15 cellular contexts compared by ENCODE assay signal in genomic region chr18:62621546-62621945, GRCh38.
DNase-seq lines count a peak whose midpoint lies in the region; ATAC-seq, FAIRE-seq and TF ChIP-seq lines count a peak whose summit lies in the region.
"Had no signal": no experiment of that assay in that cellular context is flagged by ENCODE, and none has a peak within 500 bp of the region (broad histone marks: within the 10 kb centered on the region; RNA-seq: fewer than 3 reads in every experiment).

No MANE protein-coding gene starts in this region.

- H3K27me3 ChIP-seq in right lobe of liver = no peaks in the 10 kb centered on the region
- H3K27me3 ChIP-seq in HepG2 (ENCODE audit: control insufficient read depth in 1 of 2, insufficient read depth in 2 of 2, low read length in 2 of 2) = peaks cover 0 to 31% of the 10 kb centered on the region in 2 experiments; a peak in 4 of 5 replicates
- H3K27me3 ChIP-seq in vagina = no peaks in the 10 kb centered on the region
- H3K27me3 ChIP-seq in endodermal cell (ENCODE audit: control insufficient read depth, insufficient read depth, low read length, poor library complexity, severe bottlenecking) = no peaks in the 10 kb centered on the region

- CTCF ChIA-PET in HepG2 (lab: Yijun Ruan, JAX; ENCODE audit: low intra/inter-chr PET ratio, low total read pairs) = no interaction called here

- no peak for TF ChIP-seq CTCF in right lobe of liver (IDR thresholded peaks at IDR 0.05)
- no peak for TF ChIP-seq CTCF in HepG2 (CRISPR knock-in tag; IDR thresholded peaks at IDR 0.05)
- no peak for TF ChIP-seq CTCF in vagina (IDR thresholded peaks at IDR 0.05)
- no peak for TF ChIP-seq CTCF in endodermal cell (conservative IDR thresholded peaks at IDR 0.05)

- no peak overlapping the region for H2AFZ ChIP-seq in HepG2 (ENCODE audit: low read length)

- no peak overlapping the region for H3K27ac Mint-ChIP-seq in endodermal cell
- H3K27ac Mint-ChIP-seq: activated naive CD4-positive, alpha-beta T cell treated with anti-CD3 and anti-CD28 coated beads for 36 hours had no signal

- intact Hi-C loops in right lobe of liver (cut with DNase I) (no loop called here), HepG2 (cut with micrococcal nuclease; ENCODE audit: unreplicated experiment) (no loop called here), vagina (cut with DNase I) (no loop called here)

- no peaks in the 10 kb centered on the region for H3K9me3 Mint-ChIP-seq in endodermal cell
- H3K9me3 Mint-ChIP-seq: activated naive CD4-positive, alpha-beta T cell treated with anti-CD3 and anti-CD28 coated beads for 36 hours had no signal

- H3K4me3 Mint-ChIP-seq in endodermal cell = no peak overlapping the region
- H3K4me3 Mint-ChIP-seq: activated naive CD4-positive, alpha-beta T cell treated with anti-CD3 and anti-CD28 coated beads for 36 hours had no signal

- TF ChIP-seq RAD21 in HepG2 (CRISPR knock-in tag; IDR thresholded peaks at IDR 0.05) = no peak

- H3K4me1 Mint-ChIP-seq in endodermal cell = no peaks in the 10 kb centered on the region

- no peak overlapping the region for H3K9ac ChIP-seq in HepG2 (ENCODE audit: insufficient read depth, low read depth, low read length)
- H3K9ac ChIP-seq in endodermal cell (ENCODE audit: extremely low read depth, low read length, poor library complexity, severe bottlenecking) = no peak overlapping the region

- H3K36me3 Mint-ChIP-seq in endodermal cell (ENCODE audit: low read depth) = no peaks in the 10 kb centered on the region

- no peak for TF ChIP-seq EP300 in HepG2 (IDR thresholded peaks at IDR 0.05; ENCODE audit: low read depth in 2 of 2, low read length in 2 of 2)
- TF ChIP-seq EP300 in HepG2 (CRISPR knock-in tag; IDR thresholded peaks at IDR 0.05; ENCODE audit: borderline replicate concordance) = no peak

- H3K79me2 ChIP-seq in HepG2 (ENCODE audit: insufficient read depth, low read length) = no peaks in the 10 kb centered on the region

- ATAC-seq in right lobe of liver (peak; percentile 45 to 66 (median 56)), HepG2 (no peak), left lobe of liver (peak; percentile 48)
- ATAC-seq: A549 had no signal

- DNase-seq in right lobe of liver = no peak
- no peak for DNase-seq in HepG2 (ENCODE audit: low spot score)
- DNase-seq in dermis blood vessel endothelial cell = peak; percentile 44
- DNase-seq in left lobe of liver (ENCODE audit: low spot score) = no peak
- no peak for DNase-seq in vagina (ENCODE audit: extremely low spot score in 2 of 2)
- DNase-seq in endodermal cell = no peak
- no peak for DNase-seq in stimulated activated CD4-positive, alpha-beta T cell treated with anti-CD3 and anti-CD28 coated beads, Interleukin-1b, Interleukin-23, amount 100 ng/mL, for 48 hours
- DNase-seq in H4 (ENCODE audit: low spot score) = no peak
- DNase-seq: activated naive CD4-positive, alpha-beta T cell treated with anti-CD3 and anti-CD28 coated beads for 36 hours; cortex of kidney; DMS153; NCI-H187 treated with DMSO at 0.1 percent for 48 hours; NK-92 treated with Interleukin-12 subunit alpha and Interleukin-12 subunit beta, amount 100 ng/mL, for 24 hours; stimulated activated CD4-positive, alpha-beta T cell treated with anti-CD3 and anti-CD28 coated beads, Interleukin-12 subunit alpha, Interleukin-12 subunit beta, amount 100 ng/mL, for 4 hours had no signal

- H3K36me3 ChIP-seq in right lobe of liver = no peaks in the 10 kb centered on the region
- H3K36me3 ChIP-seq in HepG2 (replicated peaks in 1 of 2; ENCODE audit: control insufficient read depth in 1 of 2, insufficient read depth in 2 of 2, low read length in 2 of 2) = no peaks in the 10 kb centered on the region
- H3K36me3 ChIP-seq in vagina = no peaks in the 10 kb centered on the region
- no peaks in the 10 kb centered on the region for H3K36me3 ChIP-seq in endodermal cell (ENCODE audit: control insufficient read depth, insufficient read depth, low read length)

- peaks cover 4% of the 10 kb centered on the region for H3K27me3 Mint-ChIP-seq in endodermal cell (ENCODE audit: insufficient read depth)

- no peak overlapping the region for H3K27ac ChIP-seq in right lobe of liver
- H3K27ac ChIP-seq in HepG2 (ENCODE audit: extremely low read length, insufficient read depth, low read length) = no peak overlapping the region
- peak overlapping the region; percentile 14 for H3K27ac ChIP-seq in vagina
- H3K27ac ChIP-seq in endodermal cell (ENCODE audit: low read depth, low read length) = no peak overlapping the region
- H3K27ac ChIP-seq: A549 had no signal

- no peak for FAIRE-seq in HepG2 (lab: Jason Lieb, UNC)
- FAIRE-seq: A549 had no signal

- in situ Hi-C loops in HepG2 (cut with HindIII; ENCODE audit: extremely low pct_ligation_motif_present, low pct_unique_long_range_greater_than_20kb) = loop anchor here (25.0 kb wide), 1 partner anchor 366 kb away; no protein-coding TSS in a partner anchor

- H3K4me3 ChIP-seq in right lobe of liver (no peak overlapping the region), HepG2 (replicated peaks in 1 of 3; ENCODE audit: insufficient read depth in 1 of 3, low read depth in 2 of 3, low read length in 3 of 3) (no peak overlapping the region), vagina (no peak overlapping the region), endodermal cell (ENCODE audit: low read length) (no peak overlapping the region)
- H3K4me3 ChIP-seq: A549 had no signal

- H3K4me1 ChIP-seq in right lobe of liver = peaks cover 0 to 6% (median 0%) of the 10 kb centered on the region in 4 donors
- peaks cover 10% of the 10 kb centered on the region for H3K4me1 ChIP-seq in HepG2 (ENCODE audit: insufficient read depth, low read length)
- H3K4me1 ChIP-seq in vagina = peaks cover 8% of the 10 kb centered on the region
- no peaks in the 10 kb centered on the region for H3K4me1 ChIP-seq in endodermal cell (ENCODE audit: control insufficient read depth, insufficient read depth, low read length)
- H3K4me1 ChIP-seq: A549 had no signal

- no peaks in the 10 kb centered on the region for H3K9me3 ChIP-seq in right lobe of liver
- no peaks in the 10 kb centered on the region for H3K9me3 ChIP-seq in HepG2 (ENCODE audit: low read length)
- H3K9me3 ChIP-seq in vagina = no peaks in the 10 kb centered on the region
- H3K9me3 ChIP-seq in endodermal cell (ENCODE audit: control insufficient read depth, low read length) = no peaks in the 10 kb centered on the region
- H3K9me3 ChIP-seq: A549 had no signal

- no peak overlapping the region for H3K4me2 ChIP-seq in HepG2 (ENCODE audit: low read depth, low read length)
- H3K4me2 ChIP-seq: A549 had no signal

- WGBS in right lobe of liver (ENCODE audit: insufficient coverage, low coverage, low lambda C conversion rate, missing lambda C conversion rate) = 71% methylated on average over 9 of the region's 12 CpGs
- 76% methylated on average over 8 of the region's 12 CpGs for WGBS in HepG2 (ENCODE audit: low lambda C conversion rate)
- WGBS in endodermal cell (ENCODE audit: insufficient coverage in 1 of 2, insufficient read length in 1 of 2), 2 experiments = 92 to 94% methylated on average over 6 to 12 of the region's 12 CpGs

- TF ChIP-seq POLR2A in right lobe of liver (IDR thresholded peaks at IDR 0.05) (no peak), HepG2 (IDR thresholded peaks at IDR 0.05; ENCODE audit: insufficient read depth in 1 of 2, low read depth in 2 of 2, low read length in 2 of 2) (no peak), vagina (IDR thresholded peaks at IDR 0.05) (no peak)

- POLR2A ChIA-PET in HepG2 (lab: Yijun Ruan, JAX) = no interaction called here

- BruUV-seq in HepG2 (replicated peaks; lab: Mats Ljungman, UMichigan) = no TSS peak

- H4K20me1 ChIP-seq in HepG2 (ENCODE audit: insufficient read depth, low read length) = no peaks in the 10 kb centered on the region

TF ChIP-seq in HepG2, 621 proteins besides CTCF, POLR2A, EP300 and RAD21 (continues in another document):
- no peak for TF ChIP-seq SMAD1 (CRISPR knock-in tag; IDR thresholded peaks at IDR 0.05; ENCODE audit: borderline replicate concordance, low read depth)
- no peak for TF ChIP-seq TCF12 (IDR thresholded peaks at IDR 0.05)
- no peak for TF ChIP-seq TCF12 (CRISPR knock-in tag; IDR thresholded peaks at IDR 0.05)
- TF ChIP-seq ZNF629 (CRISPR knock-in tag; conservative IDR thresholded peaks at IDR 0.05) = no peak
- TF ChIP-seq BATF2 (CRISPR knock-in tag; IDR thresholded peaks at IDR 0.05) = no peak
- TF ChIP-seq ZBTB14 (CRISPR knock-in tag; IDR thresholded peaks at IDR 0.05) = no peak
- TF ChIP-seq ZFP91 (CRISPR knock-in tag; IDR thresholded peaks at IDR 0.05; ENCODE audit: borderline replicate concordance) = no peak
- no peak for TF ChIP-seq ZNF841 (CRISPR knock-in tag; IDR thresholded peaks at IDR 0.05; ENCODE audit: borderline replicate concordance)
